ENCODE assay signal across 18 cellular contexts in the genomic region with DNA sequence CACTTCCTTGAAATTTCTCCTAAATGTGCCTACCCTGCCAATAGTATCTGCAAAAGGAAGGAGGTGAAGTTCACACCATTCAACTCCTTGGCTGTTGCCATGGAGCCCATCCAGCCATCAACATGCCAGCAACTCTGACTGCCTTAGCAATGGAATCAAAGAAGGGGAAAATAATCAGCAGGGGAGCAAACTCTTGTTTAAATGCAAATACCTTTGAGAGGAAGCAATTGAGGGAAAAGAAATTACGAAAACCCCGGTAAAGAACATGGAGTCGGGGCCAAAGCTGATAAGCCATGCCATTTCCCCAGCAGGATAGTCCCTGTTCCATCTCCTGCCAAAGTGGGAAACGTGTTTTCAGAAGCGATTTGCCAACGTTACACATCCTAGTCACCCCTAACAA.
A peak's percentile ranks its signal among the peaks of the same experiment; 100 is the strongest.
DNase-seq lines count a peak whose midpoint lies in the region; ATAC-seq and TF ChIP-seq lines count a peak whose summit lies in the region.
"Had no signal": no experiment of that assay in that cellular context is flagged by ENCODE, and none has a peak within 500 bp of the region (broad histone marks: within the 10 kb centered on the region; RNA-seq: fewer than 3 reads in every experiment).

No MANE protein-coding gene starts in this region.

- TF ChIP-seq RAD21 in neural cell (conservative IDR thresholded peaks at IDR 0.05), result no peak

- intact Hi-C loops in sigmoid colon (cut with DNase I), result no loop called here

- no peaks in the 10 kb centered on the region for H3K79me2 ChIP-seq in neural cell (replicated peaks; ENCODE audit: insufficient read depth, low read length)

- no peak for ATAC-seq in HG03095 (IDR thresholded peaks at IDR 0.05; ENCODE audit: unreplicated experiment)
- ATAC-seq in HG02973 (IDR thresholded peaks at IDR 0.05; ENCODE audit: unreplicated experiment), result no peak
- ATAC-seq in GM19395 (IDR thresholded peaks at IDR 0.05; ENCODE audit: unreplicated experiment), result no peak
- ATAC-seq: GM12878, K562, Panc1 had no signal

- no peak overlapping the region for H2AFZ ChIP-seq in neural cell (ENCODE audit: low read depth, low read length)

- H3K27ac ChIP-seq in neural cell (ENCODE audit: low read length) (peak overlapping the region; percentile 83), sigmoid colon (no peak overlapping the region)

- no peak for TF ChIP-seq POLR2A in sigmoid colon (IDR thresholded peaks at IDR 0.05)

- H3K27me3 ChIP-seq in NT2/D1 (ENCODE audit: insufficient read depth, insufficient read length), result no peaks in the 10 kb centered on the region
- no peaks in the 10 kb centered on the region for H3K27me3 ChIP-seq in neural cell (ENCODE audit: insufficient read depth, low read depth, low read length)
- no peaks in the 10 kb centered on the region for H3K27me3 ChIP-seq in sigmoid colon

- no peaks in the 10 kb centered on the region for H3K9me3 ChIP-seq in NT2/D1 (ENCODE audit: insufficient read depth, low read length)
- no peaks in the 10 kb centered on the region for H3K9me3 ChIP-seq in neural cell (ENCODE audit: low read length)
- no peaks in the 10 kb centered on the region for H3K9me3 ChIP-seq in sigmoid colon

- peak; percentile 62 for TF ChIP-seq EP300 in neural cell (conservative IDR thresholded peaks at IDR 0.05; ENCODE audit: poor library complexity, severe bottlenecking)
- TF ChIP-seq EP300 in sigmoid colon (IDR thresholded peaks at IDR 0.05), result no peak

- DNase-seq in ELF-1 (ENCODE audit: low read depth, low spot score) (peak; percentile 43), NT2/D1 (ENCODE audit: low read depth, low spot score) (peak; percentile 77), iPS DF 19.7 (ENCODE audit: low read depth, low spot score) (peak; percentile 86), sigmoid colon (no peak)
- DNase-seq: DND-41, GDM1, GOT3, HFFc6, NCI-H187, NCI-H2171 treated with DMSO at 0.1 percent for 48 hours, NCI-H510A had no signal

- H3K9ac ChIP-seq in NT2/D1 (ENCODE audit: insufficient read length, low read depth) (no peak overlapping the region), neural cell (ENCODE audit: low read length) (peak overlapping the region; percentile 33)

- H3F3A ChIP-seq in neural cell (ENCODE audit: insufficient read depth, low read length, poor library complexity, severe bottlenecking), result peaks cover 5% of the 10 kb centered on the region

- H3K4me1 ChIP-seq in NT2/D1 (ENCODE audit: insufficient read depth, insufficient read length), result peaks cover 3% of the 10 kb centered on the region
- H3K4me1 ChIP-seq in sigmoid colon, result no peaks in the 10 kb centered on the region

- WGBS in sigmoid colon, 2 donors, result 56 to 72% methylated on average over 6 of the region's 6 CpGs

- H3K4me2 ChIP-seq in neural cell (ENCODE audit: low read length), result peak overlapping the region; percentile 69

- no peak overlapping the region for H3K4me3 ChIP-seq in NT2/D1 (ENCODE audit: insufficient read length, low read depth)
- H3K4me3 ChIP-seq in neural cell (ENCODE audit: low read length), result peak overlapping the region; percentile 53
- no peak overlapping the region for H3K4me3 ChIP-seq in sigmoid colon
- H3K4me3 ChIP-seq: GM12878, K562 had no signal

- no peaks in the 10 kb centered on the region for H4K20me1 ChIP-seq in neural cell (ENCODE audit: insufficient read depth)

- H3K9me2 ChIP-seq in neural cell (ENCODE audit: insufficient read depth, low read length), result no peaks in the 10 kb centered on the region

- H3K36me3 ChIP-seq in NT2/D1 (ENCODE audit: insufficient read depth, insufficient read length, low read length) (no peaks in the 10 kb centered on the region), neural cell (ENCODE audit: insufficient read depth, low read length) (no peaks in the 10 kb centered on the region), sigmoid colon (no peaks in the 10 kb centered on the region)

- TF ChIP-seq CTCF in neural cell (IDR thresholded peaks at IDR 0.05; ENCODE audit: poor library complexity, severe bottlenecking) (no peak), sigmoid colon (IDR thresholded peaks at IDR 0.05) (no peak)

TF ChIP-seq in neural cell, 6 proteins besides CTCF, POLR2A, EP300 and RAD21:
- peak; percentile 16 for TF ChIP-seq POLR2AphosphoS5 (IDR thresholded peaks at IDR 0.05)
- no peak for TF ChIP-seq TAF1 (IDR thresholded peaks at IDR 0.05; ENCODE audit: low read depth)
